14 cellular contexts compared by ENCODE assay signal in genomic region chr5:14775857-14776256, GRCh38.
DNase-seq lines count a peak whose midpoint lies in the region; ATAC-seq, FAIRE-seq and TF ChIP-seq lines count a peak whose summit lies in the region.
"Had no signal": no experiment of that assay in that cellular context is flagged by ENCODE, and none has a peak within 500 bp of the region (broad histone marks: within the 10 kb centered on the region; RNA-seq: fewer than 3 reads in every experiment).

No MANE protein-coding gene starts in this region.

- H3K4me3 Mint-ChIP-seq in MCF 10A (ENCODE audit: unreplicated experiment), result no peak overlapping the region

- H3K4me3 ChIP-seq in breast epithelium, result no peak overlapping the region
- H3K4me3 ChIP-seq in transverse colon, result no peak overlapping the region
- H3K4me3 ChIP-seq: PC-9 had no signal

- no peaks in the 10 kb centered on the region for H3K4me1 ChIP-seq in breast epithelium
- H3K4me1 ChIP-seq in transverse colon, result peaks cover 0 to 27% (median 18%) of the 10 kb centered on the region in 4 donors
- H3K4me1 ChIP-seq: BE2C had no signal

- no peak for FAIRE-seq in RCC 7860 (lab: Jason Lieb, UNC)

- 55% methylated on average over 7 of the region's 7 CpGs; no CpG with 5 or more reads in 1 of the 2 donors for WGBS in transverse colon (ENCODE audit: low coverage in 1 of 2), 2 donors

- in situ Hi-C loops in transverse colon (cut with MboI; ENCODE audit: low pct_ligation_motif_present in 1 of 4, low pct_unique_long_range_greater_than_20kb in 1 of 4, low sequenced_read_pairs in 3 of 4), result no loop called here

- no peaks in the 10 kb centered on the region for H3K36me3 ChIP-seq in breast epithelium
- H3K36me3 ChIP-seq in transverse colon, result no peaks in the 10 kb centered on the region
- H3K36me3 ChIP-seq: BE2C had no signal

- peak overlapping the region; percentile 7 for H3K27ac Mint-ChIP-seq in MCF 10A (ENCODE audit: low read depth, unreplicated experiment)

- CTCF ChIA-PET in MCF 10A (lab: Yijun Ruan, JAX), result interaction anchor here (0.7 to 1.3 kb wide), 4 partner anchors 9 to 101 kb away, joined by 3 to 4 read pairs (median 4); no protein-coding TSS in a partner anchor

- intact Hi-C loops in MCF 10A (cut with micrococcal nuclease) (no loop called here), breast epithelium (cut with DNase I; ENCODE audit: low total_unique reads) (no loop called here), transverse colon (cut with DNase I; ENCODE audit: low total_unique reads) (no loop called here)

- peaks cover 38% of the 10 kb centered on the region for H3K4me1 Mint-ChIP-seq in MCF 10A (ENCODE audit: insufficient read depth, unreplicated experiment)

- H3K27me3 Mint-ChIP-seq in MCF 10A (ENCODE audit: insufficient read depth, unreplicated experiment), result no peaks in the 10 kb centered on the region

- no TSS peak for BruUV-seq in MCF 10A (replicated peaks; lab: Mats Ljungman, UMichigan)

- no peak for TF ChIP-seq EP300 in transverse colon (IDR thresholded peaks at IDR 0.05; ENCODE audit: low read depth)

- ATAC-seq in GM19467 (IDR thresholded peaks at IDR 0.05; ENCODE audit: unreplicated experiment), result no peak

- no peaks in the 10 kb centered on the region for H3K36me3 Mint-ChIP-seq in MCF 10A (ENCODE audit: insufficient read depth, unreplicated experiment)

- no peak for TF ChIP-seq POLR2A in breast epithelium (IDR thresholded peaks at IDR 0.05)
- no peak for TF ChIP-seq POLR2A in transverse colon (IDR thresholded peaks at IDR 0.05)

- no peaks in the 10 kb centered on the region for H3K9me3 ChIP-seq in breast epithelium
- no peaks in the 10 kb centered on the region for H3K9me3 ChIP-seq in transverse colon
- H3K9me3 ChIP-seq: BE2C had no signal

- no peaks in the 10 kb centered on the region for H3K9me3 Mint-ChIP-seq in MCF 10A (ENCODE audit: unreplicated experiment)

- peak; percentile 93 for DNase-seq in MCF 10A (ENCODE audit: unreplicated experiment)
- DNase-seq in breast epithelium (ENCODE audit: low spot score in 2 of 2), result no peak
- peak; percentile 46 for DNase-seq in RCC 7860 (ENCODE audit: low spot score)
- peak; percentile 14 for DNase-seq in glomerular visceral epithelial cell (ENCODE audit: extremely low spot score)
- DNase-seq in transverse colon, result peak; percentile 63
- no peak for DNase-seq in NCI-H1105 treated with DMSO at 0.1 percent for 48 hours (lab: John Stamatoyannopoulos, UW)
- no peak for DNase-seq in NCI-H1694 (lab: John Stamatoyannopoulos, UW)
- DNase-seq: activated T-cell treated with anti-CD3 and anti-CD28 coated beads, Interleukin-2, amount 50 U/mL, for 1 hour; BE2C; glutamatergic neuron; mesenchymal stem cell; NCI-H1436 treated with DMSO at 0.1 percent for 48 hours had no signal

- H3K27ac ChIP-seq in breast epithelium, result no peak overlapping the region
- H3K27ac ChIP-seq in transverse colon, result peak overlapping the region in 1 of 4 donors; percentile 36
- H3K27ac ChIP-seq: PC-9 had no signal

- TF ChIP-seq CTCF in MCF 10A (IDR thresholded peaks at IDR 0.05; ENCODE audit: unreplicated experiment) (no peak), breast epithelium (IDR thresholded peaks at IDR 0.05) (no peak), transverse colon (IDR thresholded peaks at IDR 0.05) (no peak)

- POLR2A ChIA-PET in MCF 10A (lab: Yijun Ruan, JAX), result interaction anchor here (1.0 kb wide), 1 partner anchor 94 kb away, joined by 3 read pairs; no protein-coding TSS in a partner anchor

- no peaks in the 10 kb centered on the region for H3K27me3 ChIP-seq in breast epithelium
- H3K27me3 ChIP-seq in transverse colon, result no peaks in the 10 kb centered on the region
- H3K27me3 ChIP-seq: BE2C had no signal

Comparison
In these comparisons a context has a peak if more than half of its experiments do, and no peak if none do; other contexts are left out.
1. DNase-seq: peak in MCF 10A (single experiment), RCC 7860 (single experiment), glomerular visceral epithelial cell (single experiment) and transverse colon (single experiment); none in breast epithelium (0 of 2), NCI-H1105 treated with DMSO at 0.1 percent for 48 hours (single experiment) and NCI-H1694 (single experiment).